Comparison of ENCODE assay signal across 8 cellular contexts in genomic region chr1:74731399-74732052, GRCh38. TPM values are rescaled to one million over a fixed set of nuclear protein-coding genes. Genes with fewer than 3 reads are reported as not detected.
DNase-seq lines count a peak whose midpoint lies in the region; ATAC-seq, FAIRE-seq and TF ChIP-seq lines count a peak whose summit lies in the region.

No MANE protein-coding gene starts in this region.

- ATAC-seq in GM19395 (IDR thresholded peaks at IDR 0.05; ENCODE audit: unreplicated experiment): peak; percentile 32
- no peak for ATAC-seq in GM21723 (IDR thresholded peaks at IDR 0.05; ENCODE audit: unreplicated experiment)

- TF ChIP-seq POLR2A in esophagus muscularis mucosa (IDR thresholded peaks at IDR 0.05; ENCODE audit: low read depth) (no peak), thyroid gland (IDR thresholded peaks at IDR 0.05) (no peak)

- H3K9me3 ChIP-seq in esophagus muscularis mucosa (no peaks in the 10 kb centered on the region), small intestine (ENCODE audit: control insufficient read depth, low read depth) (no peaks in the 10 kb centered on the region), thyroid gland (no peaks in the 10 kb centered on the region)

- intact Hi-C loops in esophagus muscularis mucosa (cut with DNase I): loop anchor here (10.0 kb wide), 1 partner anchor 527 kb away; no protein-coding TSS in a partner anchor
- intact Hi-C loops in thyroid gland (cut with DNase I): no loop called here

- peaks cover 18% of the 10 kb centered on the region for H3K4me1 ChIP-seq in KMS-11 (ENCODE audit: low read depth, poor library complexity, severe bottlenecking)
- H3K4me1 ChIP-seq in esophagus muscularis mucosa: peaks cover 41 to 64% (median 49%) of the 10 kb centered on the region in 4 donors
- H3K4me1 ChIP-seq in small intestine (ENCODE audit: control insufficient read depth in 2 of 2, insufficient read depth in 1 of 2, low read depth in 1 of 2, low read length in 1 of 2): peaks cover 2 to 9% of the 10 kb centered on the region in 2 donors
- H3K4me1 ChIP-seq in thyroid gland: peaks cover 16 to 27% of the 10 kb centered on the region in 2 donors

- H3K4me2 ChIP-seq in KMS-11: peak overlapping the region; percentile 33; the same call in 1 of the 2 replicates

- H3K36me3 ChIP-seq in KMS-11 (ENCODE audit: insufficient read depth): no peaks in the 10 kb centered on the region
- H3K36me3 ChIP-seq in esophagus muscularis mucosa: peaks cover 0 to 6% (median under 1%) of the 10 kb centered on the region in 4 donors
- H3K36me3 ChIP-seq in small intestine (ENCODE audit: control insufficient read depth in 2 of 2, insufficient read depth in 2 of 2, low read length in 2 of 2): no peaks in the 10 kb centered on the region
- no peaks in the 10 kb centered on the region for H3K36me3 ChIP-seq in thyroid gland

- FAIRE-seq in small intestine (lab: Jason Lieb, UNC): no peak

- H3K27ac ChIP-seq in KMS-11 (no peak overlapping the region), esophagus muscularis mucosa (replicated peaks in 1 of 4) (peak overlapping the region in 1 of 4 donors; percentile 2), small intestine (ENCODE audit: low read depth in 1 of 2, low read length in 1 of 2) (peak overlapping the region; percentile 70 to 75), thyroid gland (no peak overlapping the region)

- peaks cover 16% of the 10 kb centered on the region; the same call in 1 of the 2 replicates for H3K79me2 ChIP-seq in KMS-11 (ENCODE audit: insufficient read depth, low read depth)

- no peak overlapping the region for H2AFZ ChIP-seq in KMS-11 (ENCODE audit: low read depth)

- peak; percentile 13 for DNase-seq in Ammon's horn (ENCODE audit: low spot score)
- no peak for DNase-seq in esophagus muscularis mucosa (ENCODE audit: extremely low spot score)
- peak; percentile 86 for DNase-seq in small intestine
- DNase-seq in GOT3 (lab: John Stamatoyannopoulos, UW): no peak
- no peak for DNase-seq in thyroid gland

- no peak for TF ChIP-seq EP300 in esophagus muscularis mucosa (IDR thresholded peaks at IDR 0.05)

- H3K4me3 ChIP-seq in KMS-11 (IDR thresholded peaks at IDR 0.05; ENCODE audit: insufficient read depth, low read depth, low read length): no peak overlapping the region
- H3K4me3 ChIP-seq in esophagus muscularis mucosa: peak overlapping the region; percentile 76 to 93 (median 80)
- peak overlapping the region in 1 of 2 donors; percentile 60 for H3K4me3 ChIP-seq in small intestine (ENCODE audit: low read depth in 1 of 2, low read length in 2 of 2)
- no peak overlapping the region for H3K4me3 ChIP-seq in thyroid gland (replicated peaks in 1 of 3)

- WGBS in esophagus muscularis mucosa: 66% methylated on average over 11 of the region's 11 CpGs
- WGBS in small intestine, 3 donors: 17 to 62% (median 31%) methylated on average over 11 of the region's 11 CpGs
- 82 to 85% methylated on average over 11 of the region's 11 CpGs for WGBS in thyroid gland, 2 donors

- no peak overlapping the region for H3K9ac ChIP-seq in KMS-11

- H3K27me3 ChIP-seq in KMS-11 (ENCODE audit: insufficient read depth, low read depth): no peaks in the 10 kb centered on the region
- H3K27me3 ChIP-seq in esophagus muscularis mucosa: no peaks in the 10 kb centered on the region
- H3K27me3 ChIP-seq in small intestine (ENCODE audit: control insufficient read depth in 2 of 2, insufficient read depth in 2 of 2, low read length in 2 of 2): no peaks in the 10 kb centered on the region
- H3K27me3 ChIP-seq in thyroid gland: no peaks in the 10 kb centered on the region

- no peaks in the 10 kb centered on the region for H4K20me1 ChIP-seq in KMS-11 (ENCODE audit: insufficient read depth)

- TF ChIP-seq CTCF in KMS-11 (conservative IDR thresholded peaks at IDR 0.05; ENCODE audit: low read depth, low read length) (no peak), esophagus muscularis mucosa (IDR thresholded peaks at IDR 0.05) (no peak), thyroid gland (IDR thresholded peaks at IDR 0.05) (no peak)

RNA-seq across cellular contexts. Expression of gene CRYZ, which starts 1.3 kb away (rescaled TPM):
- total RNA-seq in esophagus muscularis mucosa (10 to 100 TPM; 29.5 to 45.7 (median 38.8) TPM), thyroid gland (10 to 100 TPM; 45.3 to 92.1 (median 58.0) TPM)
- 100 to 1,000 TPM in 1 of 3 donors, 10 to 100 TPM in 2; 28.7 to 157 (median 92.1) TPM for polyA plus RNA-seq in small intestine

RNA-seq across cellular contexts. Expression of gene TYW3, which starts 1.4 kb away (rescaled TPM):
- 10 to 100 TPM; 18.0 to 31.6 (median 26.8) TPM for total RNA-seq in esophagus muscularis mucosa
- 10 to 100 TPM; 11.0 to 11.6 (median 11.2) TPM for polyA plus RNA-seq in small intestine
- total RNA-seq in thyroid gland: 10 to 100 TPM; 18.0 to 23.5 (median 21.1) TPM

RNA-seq across cellular contexts. Expression of gene ERICH3, which starts 57.9 kb away (rescaled TPM):
- total RNA-seq in esophagus muscularis mucosa: under 1 TPM in 2 of 4 donors, not detected in 2; under 0.01 to 0.06 TPM
- under 1 TPM in 1 of 3 donors, not detected in 2; 0.15 TPM for polyA plus RNA-seq in small intestine
- under 1 TPM in 2 of 4 donors, not detected in 2; 0.11 to 0.40 TPM for total RNA-seq in thyroid gland

Comparison
In these comparisons a context has a peak if more than half of its experiments do, and no peak if none do; other contexts are left out.
1. DNase-seq: peak in Ammon's horn (single experiment) and small intestine (single experiment); none in esophagus muscularis mucosa (single experiment), GOT3 (single experiment) and thyroid gland (0 of 2).
2. H3K27ac ChIP-seq: peak in small intestine (2 of 2); none in KMS-11 (single experiment) and thyroid gland (0 of 3).
3. H3K4me3 ChIP-seq: peak in esophagus muscularis mucosa (4 of 4); none in KMS-11 (single experiment) and thyroid gland (0 of 3).